Comparison of ENCODE assay signal across 8 cellular contexts in the genomic region with DNA sequence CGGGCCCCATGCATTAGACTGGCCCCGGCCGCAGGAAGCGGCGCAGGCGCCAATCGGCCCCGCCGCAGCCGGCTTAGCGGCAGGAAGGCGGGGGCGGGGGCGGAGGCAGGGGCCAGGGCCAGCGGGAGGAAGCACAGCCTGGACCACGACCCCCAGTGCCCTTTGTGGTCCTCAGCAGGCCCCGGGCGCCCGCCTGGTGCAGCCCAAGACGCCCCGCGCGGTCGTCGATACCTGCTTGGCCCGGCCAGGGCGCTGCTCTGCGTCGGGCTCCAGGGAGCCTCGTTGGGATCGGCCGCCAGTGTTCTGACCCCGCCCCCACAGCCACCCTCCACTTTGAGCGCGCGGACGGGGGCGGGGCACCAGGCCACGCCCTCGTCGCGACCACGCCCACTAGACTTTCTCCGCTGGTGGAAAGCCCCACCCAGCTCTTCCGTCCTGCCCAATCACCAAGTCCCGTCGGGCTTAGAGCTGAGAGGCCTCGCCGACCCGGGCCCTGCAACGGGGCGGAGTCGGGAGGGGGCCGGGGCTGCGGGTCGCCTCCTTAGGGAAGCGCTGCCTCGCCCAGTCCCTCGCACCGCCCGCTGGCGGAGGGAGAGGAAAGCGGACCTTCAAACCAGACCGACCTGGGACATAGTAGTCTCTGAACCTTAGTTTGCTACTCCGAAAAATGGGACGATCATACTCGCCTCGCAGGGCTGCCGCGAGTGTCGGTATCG. TPM values are rescaled to one million over a fixed set of nuclear protein-coding genes. Genes with fewer than 3 reads are reported as not detected.
A peak's percentile ranks its signal among the peaks of the same experiment; 100 is the strongest.
DNase-seq lines count a peak whose midpoint lies in the region; ATAC-seq, FAIRE-seq and TF ChIP-seq lines count a peak whose summit lies in the region.

A gene with protein sequence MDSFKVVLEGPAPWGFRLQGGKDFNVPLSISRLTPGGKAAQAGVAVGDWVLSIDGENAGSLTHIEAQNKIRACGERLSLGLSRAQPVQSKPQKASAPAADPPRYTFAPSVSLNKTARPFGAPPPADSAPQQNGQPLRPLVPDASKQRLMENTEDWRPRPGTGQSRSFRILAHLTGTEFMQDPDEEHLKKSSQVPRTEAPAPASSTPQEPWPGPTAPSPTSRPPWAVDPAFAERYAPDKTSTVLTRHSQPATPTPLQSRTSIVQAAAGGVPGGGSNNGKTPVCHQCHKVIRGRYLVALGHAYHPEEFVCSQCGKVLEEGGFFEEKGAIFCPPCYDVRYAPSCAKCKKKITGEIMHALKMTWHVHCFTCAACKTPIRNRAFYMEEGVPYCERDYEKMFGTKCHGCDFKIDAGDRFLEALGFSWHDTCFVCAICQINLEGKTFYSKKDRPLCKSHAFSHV (minus strand): TSS at position 308 of the 716 bp plus-strand sequence. CDS start 1,092 bp downstream, outside the sequence.

- TF ChIP-seq POLR2A in GM12892 (IDR thresholded peaks at IDR 0.05; ENCODE audit: low read depth, low read length) (peak; percentile 95), adrenal gland (IDR thresholded peaks at IDR 0.05) (peak; percentile 91 to 94)

- peaks cover 28% of the 10 kb centered on the region for H3K27me3 Mint-ChIP-seq in progenitor cell of endocrine pancreas

- peak within 1 kb of the TSS; percentile 76 for H3K4me3 Mint-ChIP-seq in progenitor cell of endocrine pancreas (ENCODE audit: low read depth)

- H3K36me3 ChIP-seq in adrenal gland (replicated peaks in 1 of 2) (peaks cover 0 to 2% of the 10 kb centered on the region in 2 donors), heart right ventricle (peaks cover 0 to 24% (median under 1%) of the 10 kb centered on the region in 9 donors)

- no peaks in the 10 kb centered on the region for H3K9me3 Mint-ChIP-seq in progenitor cell of endocrine pancreas (ENCODE audit: low read depth)

- intact Hi-C loops in adrenal gland (cut with DNase I) = no loop called here
- intact Hi-C loops in heart right ventricle (cut with DNase I) = loop anchor here in 7 of 10 donors (1.0 to 10.0 kb wide), 8 partner anchors 40 to 185 kb away; a partner anchor contains a TSS

- TF ChIP-seq CTCF in adrenal gland (IDR thresholded peaks at IDR 0.05) (peak in 2 of 6 experiments; percentile 3 to 18), heart right ventricle (IDR thresholded peaks at IDR 0.05) (peak in 3 of 9 donors; percentile 9 to 42 (median 36)), progenitor cell of endocrine pancreas (IDR thresholded peaks at IDR 0.05; ENCODE audit: unreplicated experiment) (peak; percentile 18)

- H3K27me3 ChIP-seq in adrenal gland = no peaks in the 10 kb centered on the region
- H3K27me3 ChIP-seq in heart right ventricle = no peaks in the 10 kb centered on the region

- peak; percentile 98 for DNase-seq in GM12892 (ENCODE audit: insufficient read length)
- peak; percentile 92 for DNase-seq in NCI-H146 (lab: John Stamatoyannopoulos, UW)
- DNase-seq in T-helper 1 cell = peak; percentile 88 to 98 (median 91)
- DNase-seq in adrenal gland = peak; percentile 92 to 97 (median 96)
- peak; percentile 95 to 96 for DNase-seq in heart right ventricle
- DNase-seq in progenitor cell of endocrine pancreas (ENCODE audit: low spot score, unreplicated experiment) = peak; percentile 97
- DNase-seq in ureter (ENCODE audit: low spot score) = peak; percentile 96

- no peaks in the 10 kb centered on the region for H3K9me3 ChIP-seq in adrenal gland (replicated peaks in 1 of 3)
- H3K9me3 ChIP-seq in heart right ventricle = no peaks in the 10 kb centered on the region

- peaks cover 29 to 41% of the 10 kb centered on the region in 2 donors for H3K4me1 ChIP-seq in adrenal gland (replicated peaks in 1 of 2)
- H3K4me1 ChIP-seq in heart right ventricle = peaks cover 15 to 76% (median 63%) of the 10 kb centered on the region in 9 donors

- H3K4me3 ChIP-seq in adrenal gland = peak within 1 kb of the TSS in 3 of 4 donors; percentile 21 to 65 (median 58)
- H3K4me3 ChIP-seq in heart right ventricle = peak within 1 kb of the TSS; percentile 57 to 93 (median 90)

- WGBS in adrenal gland, 4 donors = 0 to 2% (median 1%) methylated on average over 9 to 72 of the region's 72 CpGs
- 0 to 1% methylated on average over 71 to 72 of the region's 72 CpGs for WGBS in heart right ventricle, 2 donors

- peaks cover 5% of the 10 kb centered on the region for H3K36me3 Mint-ChIP-seq in progenitor cell of endocrine pancreas (ENCODE audit: insufficient read depth)

- peak within 1 kb of the TSS in 4 of 5 donors; percentile 66 to 89 (median 74) for H3K27ac ChIP-seq in adrenal gland
- H3K27ac ChIP-seq in heart right ventricle = peak within 1 kb of the TSS; percentile 81 to 98 (median 94)

- peak; percentile 77 for ATAC-seq in HG02852 (IDR thresholded peaks at IDR 0.05; ENCODE audit: unreplicated experiment)
- peak; percentile 81 to 90 (median 88) for ATAC-seq in heart right ventricle

- H3K27ac Mint-ChIP-seq in progenitor cell of endocrine pancreas = peak within 1 kb of the TSS; percentile 95

- FAIRE-seq in GM12892 (lab: Jason Lieb, UNC) = peak; percentile 89

- peaks cover 16% of the 10 kb centered on the region for H3K4me1 Mint-ChIP-seq in progenitor cell of endocrine pancreas (ENCODE audit: low read depth)

RNA-seq across cellular contexts. Expression of the gene that starts here (rescaled TPM):
- 12.2 TPM for polyA plus RNA-seq in GM12892 (2012; ENCODE audit: missing spikeins)
- total RNA-seq in adrenal gland = 10 to 100 TPM; 19.0 to 63.2 (median 38.9) TPM
- 100 to 1,000 TPM in 2 of 3 donors, 1 to 10 TPM in 1; 6.5 to 246 (median 131) TPM for polyA plus RNA-seq in adrenal gland
- 10 to 100 TPM; 32.5 to 70.6 (median 51.0) TPM for total RNA-seq in heart right ventricle
- polyA plus RNA-seq in heart right ventricle = 100 to 1,000 TPM; 129 to 131 TPM
- 113 and 119 TPM in 2 replicates for total RNA-seq in progenitor cell of endocrine pancreas
- total RNA-seq in ureter = 218 TPM

Comparison
In these comparisons a context has a peak if more than half of its experiments do, and no peak if none do; other contexts are left out.
1. Peak in every context shown above with its lines: DNase-seq, ATAC-seq, H3K4me3 ChIP-seq and H3K27ac ChIP-seq.
2. intact Hi-C loops: an anchor here in heart right ventricle (1.0 to 10.0 kb wide); none called in adrenal gland.